In the genomic region with DNA sequence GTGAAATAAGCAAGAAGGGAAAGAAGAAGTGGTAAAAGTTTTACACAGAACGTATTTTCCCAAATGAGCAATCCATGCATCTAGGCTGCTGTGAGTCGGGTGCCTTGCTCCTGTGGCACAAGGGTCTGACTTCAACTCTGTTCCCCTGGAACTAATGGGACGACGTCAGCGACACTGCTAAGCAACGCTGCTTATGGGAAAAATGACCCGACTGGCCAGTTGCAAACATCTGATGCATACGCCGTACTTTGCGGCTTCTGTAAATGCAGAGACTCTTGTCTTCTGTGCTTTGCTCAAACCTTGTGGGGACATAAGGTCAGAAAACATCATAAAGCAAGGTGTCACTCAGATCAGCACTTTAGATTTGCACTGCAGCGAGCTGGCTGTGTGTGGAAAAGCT, we compare ENCODE assay signal across 21 cellular contexts.
"Had no signal": no experiment of that assay in that cellular context is flagged by ENCODE, and none has a peak within 500 bp of the region (broad histone marks: within the 10 kb centered on the region; RNA-seq: fewer than 3 reads in every experiment).

No MANE protein-coding gene starts in this region.

- FAIRE-seq: kidney had no signal

- DNase-seq: colonic mucosa; effector CD8-positive, alpha-beta T cell; endodermal cell; foreskin melanocyte; kidney; left lung; mesenchymal stem cell; mucosa of descending colon; naive B cell; posterior cingulate gyrus; psoas muscle; right cardiac atrium; sigmoid colon; stimulated activated CD4-positive, alpha-beta T cell treated with anti-CD3 and anti-CD28 coated beads, Interleukin-2, amount 100 ng/mL, for 24 hours; stimulated activated CD4-positive, alpha-beta T cell treated with anti-CD3 and anti-CD28 coated beads, Interleukin-4, amount 100 ng/mL, for 24 hours; stimulated activated naive CD4-positive, alpha-beta T cell treated with Interleukin-2 at 50 U/mL for 16 hours; stomach; thyroid gland; trophoblast cell had no signal

- H3K4me3 ChIP-seq: colonic mucosa, esophagus muscularis mucosa, left lung, mucosa of descending colon, psoas muscle, sigmoid colon, stomach, thyroid gland, vagina had no signal
